ENCODE assay signal across 8 cellular contexts in genomic region chr17:1532836-1533602, GRCh38. TPM values are rescaled to one million over a fixed set of nuclear protein-coding genes. Genes with fewer than 3 reads are reported as not detected.
DNase-seq lines count a peak whose midpoint lies in the region; ATAC-seq and TF ChIP-seq lines count a peak whose summit lies in the region.

No MANE protein-coding gene starts in this region.

- H3K9me3 Mint-ChIP-seq in CD4-positive, CD25-positive, alpha-beta regulatory T cell = no peaks in the 10 kb centered on the region

- peaks cover 0 to 3% (median under 1%) of the 10 kb centered on the region in 4 donors for H3K4me1 Mint-ChIP-seq in CD4-positive, CD25-positive, alpha-beta regulatory T cell

- H3K79me2 ChIP-seq in MM.1S (ENCODE audit: low read length) = no peaks in the 10 kb centered on the region

- H3K4me1 ChIP-seq in CD4-positive, CD25-positive, alpha-beta regulatory T cell (ENCODE audit: control insufficient read depth, insufficient read depth, low read length, poor library complexity, severe bottlenecking) = no peaks in the 10 kb centered on the region
- H3K4me1 ChIP-seq in MM.1S (ENCODE audit: low read length) = peaks cover 11% of the 10 kb centered on the region
- H3K4me1 ChIP-seq in cardiac muscle cell (ENCODE audit: low read depth) = no peaks in the 10 kb centered on the region

- DNase-seq in CD4-positive, CD25-positive, alpha-beta regulatory T cell = peak; percentile 22 to 64 (median 51)
- DNase-seq in MM.1S (no peak), cardiac muscle cell (ENCODE audit: low read depth in 1 of 2, low spot score in 1 of 2) (peak; percentile 10 to 22), NCI-H2029 (lab: John Stamatoyannopoulos, UW) (no peak), DMS79 treated with DMSO at 0.1 percent for 48 hours (lab: John Stamatoyannopoulos, UW) (no peak)
- DNase-seq in activated CD8-positive, alpha-beta memory T cell treated with anti-CD3 and anti-CD28 coated beads, Interleukin-2, amount 50 U/mL, for 4 hours = peak; percentile 34
- peak; percentile 27 for DNase-seq in stimulated activated naive CD4-positive, alpha-beta T cell treated with Interleukin-2 at 50 U/mL for 16 hours (lab: John Stamatoyannopoulos, UW)

- peaks cover 31% of the 10 kb centered on the region for H3K36me3 ChIP-seq in CD4-positive, CD25-positive, alpha-beta regulatory T cell (ENCODE audit: control insufficient read depth, insufficient read depth, low read length)
- H3K36me3 ChIP-seq in MM.1S (replicated peaks; ENCODE audit: insufficient read depth, low read length) (peaks cover 4% of the 10 kb centered on the region), cardiac muscle cell (peaks cover 50% of the 10 kb centered on the region)

- peaks cover 26% of the 10 kb centered on the region for H3K36me3 Mint-ChIP-seq in CD4-positive, CD25-positive, alpha-beta regulatory T cell

- no peak overlapping the region for H3K27ac ChIP-seq in CD4-positive, CD25-positive, alpha-beta regulatory T cell (ENCODE audit: insufficient read depth, low read length, poor library complexity, severe bottlenecking)
- no peak overlapping the region for H3K27ac ChIP-seq in MM.1S (ENCODE audit: low read length)
- H3K27ac ChIP-seq in cardiac muscle cell = no peak overlapping the region

- H3K9me2 ChIP-seq in MM.1S (replicated peaks; ENCODE audit: insufficient read depth, low read length) = no peaks in the 10 kb centered on the region

- H3K9me3 ChIP-seq in CD4-positive, CD25-positive, alpha-beta regulatory T cell (ENCODE audit: control insufficient read depth in 2 of 2, low read length in 2 of 2) = no peaks in the 10 kb centered on the region
- H3K9me3 ChIP-seq in MM.1S (replicated peaks; ENCODE audit: insufficient read depth, low read length) (no peaks in the 10 kb centered on the region), cardiac muscle cell (ENCODE audit: low read depth) (no peaks in the 10 kb centered on the region)

- no peaks in the 10 kb centered on the region for H3K27me3 Mint-ChIP-seq in CD4-positive, CD25-positive, alpha-beta regulatory T cell

- H3K4me2 ChIP-seq in MM.1S (ENCODE audit: low read depth, low read length) = no peak overlapping the region

- H3K4me3 ChIP-seq in CD4-positive, CD25-positive, alpha-beta regulatory T cell (ENCODE audit: low read depth, low read length) = no peak overlapping the region
- H3K4me3 ChIP-seq in MM.1S (ENCODE audit: low read length) (no peak overlapping the region), cardiac muscle cell (no peak overlapping the region)

- no peak overlapping the region for H3K4me3 Mint-ChIP-seq in CD4-positive, CD25-positive, alpha-beta regulatory T cell

- peaks cover 5% of the 10 kb centered on the region; the same call in 1 of the 2 replicates for H3F3A ChIP-seq in MM.1S (ENCODE audit: insufficient read depth, low read length)

- H3K9ac ChIP-seq in MM.1S (ENCODE audit: low read length) = no peak overlapping the region

- TF ChIP-seq CTCF in MM.1S (IDR thresholded peaks at IDR 0.05; ENCODE audit: low read length) (peak; percentile 26), cardiac muscle cell (IDR thresholded peaks at IDR 0.05; ENCODE audit: low read depth, low read length) (peak; percentile 23)

- ATAC-seq in CD4-positive, CD25-positive, alpha-beta regulatory T cell (ENCODE audit: low read depth in 2 of 2) = peak; percentile 72 to 74
- no peak for ATAC-seq in GM18873 (IDR thresholded peaks at IDR 0.05; ENCODE audit: low FRiP score, unreplicated experiment)

- H4K20me1 ChIP-seq in MM.1S (ENCODE audit: insufficient read depth, low read length) = no peaks in the 10 kb centered on the region

- H2AFZ ChIP-seq in MM.1S (ENCODE audit: low read length) = no peak overlapping the region

- H3K27me3 ChIP-seq in CD4-positive, CD25-positive, alpha-beta regulatory T cell (ENCODE audit: control insufficient read depth, insufficient read depth, low read length) = no peaks in the 10 kb centered on the region
- H3K27me3 ChIP-seq in MM.1S (replicated peaks; ENCODE audit: insufficient read depth, low read length) (no peaks in the 10 kb centered on the region), cardiac muscle cell (no peaks in the 10 kb centered on the region)

- peak overlapping the region in 2 of 3 donors; percentile 31 to 47 for H3K27ac Mint-ChIP-seq in CD4-positive, CD25-positive, alpha-beta regulatory T cell

RNA-seq across cellular contexts. Expression of gene INPP5K, which starts 16.6 kb away (rescaled TPM):
- 193 TPM for total RNA-seq in CD4-positive, CD25-positive, alpha-beta regulatory T cell
- polyA plus RNA-seq in CD4-positive, CD25-positive, alpha-beta regulatory T cell = 100 to 1,000 TPM; 115 to 130 (median 121) TPM
- total RNA-seq in cardiac muscle cell = 22.5 and 24.6 TPM in 2 replicates
- polyA plus RNA-seq in cardiac muscle cell = 13.8 and 18.1 TPM in 2 replicates

RNA-seq across cellular contexts. Expression of gene PITPNA, which starts 29.6 kb away (rescaled TPM):
- 40.5 TPM for total RNA-seq in CD4-positive, CD25-positive, alpha-beta regulatory T cell
- 10 to 100 TPM; 21.2 to 35.2 (median 26.8) TPM for polyA plus RNA-seq in CD4-positive, CD25-positive, alpha-beta regulatory T cell
- 33.1 and 33.6 TPM in 2 replicates for total RNA-seq in cardiac muscle cell
- polyA plus RNA-seq in cardiac muscle cell = 68.0 and 75.4 TPM in 2 replicates

RNA-seq across cellular contexts. Expression of gene MYO1C, which starts 40.5 kb away (rescaled TPM):
- 33.7 TPM for total RNA-seq in CD4-positive, CD25-positive, alpha-beta regulatory T cell
- 10 to 100 TPM in 2 of 4 donors, 1 to 10 TPM in 2; 7.3 to 11.4 (median 9.6) TPM for polyA plus RNA-seq in CD4-positive, CD25-positive, alpha-beta regulatory T cell
- 43.7 and 63.9 TPM in 2 replicates for total RNA-seq in cardiac muscle cell
- polyA plus RNA-seq in cardiac muscle cell = 34.1 and 58.4 TPM in 2 replicates

Comparison
In these comparisons a context has a peak if more than half of its experiments do, and no peak if none do; other contexts are left out.
1. DNase-seq: peak in CD4-positive, CD25-positive, alpha-beta regulatory T cell (3 of 3), activated CD8-positive, alpha-beta memory T cell treated with anti-CD3 and anti-CD28 coated beads, Interleukin-2, amount 50 U/mL, for 4 hours (single experiment), cardiac muscle cell (2 of 2) and stimulated activated naive CD4-positive, alpha-beta T cell treated with Interleukin-2 at 50 U/mL for 16 hours (single experiment); none in MM.1S (single experiment), NCI-H2029 (single experiment) and DMS79 treated with DMSO at 0.1 percent for 48 hours (single experiment).